Comparison of ENCODE assay signal across 8 cellular contexts in genomic region chr22:50562523-50563409, GRCh38. TPM values are rescaled to one million over a fixed set of nuclear protein-coding genes. Genes with fewer than 3 reads are reported as not detected.
DNase-seq lines count a peak whose midpoint lies in the region; ATAC-seq and TF ChIP-seq lines count a peak whose summit lies in the region.

SYCE3 (minus strand) TSS chr22:50562919; CDS start chr22:50556405, 6,514 bp downstream.

- no peak within 1 kb of the TSS for H2BK5ac ChIP-seq in trophoblast cell (ENCODE audit: low read depth, low read length, poor library complexity)

- H3K79me1 ChIP-seq in trophoblast cell (ENCODE audit: low read length) = peaks cover 1% of the 10 kb centered on the region

- H3K27me3 Mint-ChIP-seq in activated naive CD8-positive, alpha-beta T cell treated with anti-CD3 and anti-CD28 coated beads, Interleukin-2, amount 10 ng/mL, durations not matched to agents 7 days and 5 days = peaks cover 17% of the 10 kb centered on the region

- H4K91ac ChIP-seq in trophoblast cell (ENCODE audit: low read depth, low read length) = peak within 1 kb of the TSS; percentile 56

- POLR2A ChIA-PET in activated naive CD8-positive, alpha-beta T cell treated with anti-CD3 and anti-CD28 coated beads, Interleukin-2, amount 10 ng/mL, durations not matched to agents 7 days and 5 days (lab: Charles Lee) = interaction anchor here (0.9 to 5.1 kb wide), 17 partner anchors 9 to 93 kb away, joined by 3 to 127 read pairs (median 6); partner anchors contain the start of genes CHKB, CPT1B, KLHDC7B and LMF2

- peak within 1 kb of the TSS; percentile 93 for H3K4me2 ChIP-seq in trophoblast cell (ENCODE audit: low read length)

- peaks cover 1% of the 10 kb centered on the region for H3K36me3 Mint-ChIP-seq in activated naive CD8-positive, alpha-beta T cell treated with anti-CD3 and anti-CD28 coated beads, Interleukin-2, amount 10 ng/mL, durations not matched to agents 7 days and 5 days

- no peak within 1 kb of the TSS for H2BK12ac ChIP-seq in trophoblast cell (ENCODE audit: low read length)

- no peaks in the 10 kb centered on the region for H3K9me3 Mint-ChIP-seq in activated naive CD8-positive, alpha-beta T cell treated with anti-CD3 and anti-CD28 coated beads, Interleukin-2, amount 10 ng/mL, durations not matched to agents 7 days and 5 days

- H3K79me2 ChIP-seq in trophoblast cell (ENCODE audit: control insufficient read depth, insufficient read depth, low read length, poor library complexity) = no peaks in the 10 kb centered on the region

- H3K4me1 Mint-ChIP-seq in activated naive CD8-positive, alpha-beta T cell treated with anti-CD3 and anti-CD28 coated beads, Interleukin-2, amount 10 ng/mL, durations not matched to agents 7 days and 5 days = peaks cover 14% of the 10 kb centered on the region

- H3K23ac ChIP-seq in trophoblast cell (ENCODE audit: low read length) = no peak within 1 kb of the TSS

- H3K4me3 ChIP-seq in GM12864 (ENCODE audit: low read depth, low read length) (peak within 1 kb of the TSS; percentile 57), cardiac muscle cell (peak within 1 kb of the TSS; percentile 54), trophoblast cell (ENCODE audit: low read depth, low read length) (peak within 1 kb of the TSS; percentile 50), transverse colon (peak within 1 kb of the TSS; percentile 49 to 68 (median 57))

- H3K14ac ChIP-seq in trophoblast cell (ENCODE audit: low read length) = peak within 1 kb of the TSS; percentile 24

- H3K27me3 ChIP-seq in cardiac muscle cell (peaks cover 8% of the 10 kb centered on the region), trophoblast cell (ENCODE audit: insufficient read depth, low read length) (no peaks in the 10 kb centered on the region), transverse colon (peaks cover 4% of the 10 kb centered on the region)

- H3K27ac Mint-ChIP-seq in activated naive CD8-positive, alpha-beta T cell treated with anti-CD3 and anti-CD28 coated beads, Interleukin-2, amount 10 ng/mL, durations not matched to agents 7 days and 5 days = peak within 1 kb of the TSS; percentile 91

- H3K36me3 ChIP-seq in cardiac muscle cell (no peaks in the 10 kb centered on the region), trophoblast cell (ENCODE audit: control insufficient read depth in 1 of 2, insufficient read depth in 2 of 2, low read length in 2 of 2) (peaks cover 1 to 3% of the 10 kb centered on the region in 2 experiments), transverse colon (no peaks in the 10 kb centered on the region)

- peak; percentile 98 for TF ChIP-seq POLR2A in transverse colon (IDR thresholded peaks at IDR 0.05)

- peak; percentile 82 for ATAC-seq in HG02623 (IDR thresholded peaks at IDR 0.05; ENCODE audit: unreplicated experiment)
- peak; percentile 92 for ATAC-seq in activated naive CD8-positive, alpha-beta T cell treated with anti-CD3 and anti-CD28 coated beads, Interleukin-2, amount 10 ng/mL, durations not matched to agents 7 days and 5 days (ENCODE audit: low read depth)

- TF ChIP-seq CTCF in GM12864 (IDR thresholded peaks at IDR 0.05; ENCODE audit: low read depth, low read length, missing control alignments) = peak; percentile 87
- peak; percentile 90 for TF ChIP-seq CTCF in cardiac muscle cell (IDR thresholded peaks at IDR 0.05; ENCODE audit: low read depth, low read length)
- peak; percentile 92 to 99 (median 97) for TF ChIP-seq CTCF in transverse colon (IDR thresholded peaks at IDR 0.05)

- in situ Hi-C loops in transverse colon (cut with MboI; ENCODE audit: low pct_ligation_motif_present in 1 of 4, low pct_unique_long_range_greater_than_20kb in 1 of 4, low sequenced_read_pairs in 3 of 4) = no loop called here

- peak; percentile 76 for DNase-seq in GM12864 (ENCODE audit: low read depth)
- peak; percentile 94 for DNase-seq in NCI-H1105 (lab: John Stamatoyannopoulos, UW)
- DNase-seq in SKM-1 (lab: John Stamatoyannopoulos, UW; ENCODE audit: unreplicated experiment) = peak; percentile 97
- DNase-seq in activated naive CD8-positive, alpha-beta T cell treated with anti-CD3 and anti-CD28 coated beads, Interleukin-2, amount 10 ng/mL, durations not matched to agents 7 days and 5 days = peak; percentile 99
- peak; percentile 93 to 99 for DNase-seq in cardiac muscle cell (ENCODE audit: low read depth in 1 of 2, low spot score in 1 of 2)
- DNase-seq in trophoblast cell = peak; percentile 97 to 99
- peak; percentile 99 for DNase-seq in transverse colon

- peak within 1 kb of the TSS; percentile 5 for H3K18ac ChIP-seq in trophoblast cell (ENCODE audit: low read length)

- H2AFZ ChIP-seq in trophoblast cell (ENCODE audit: insufficient read depth, low read length, poor library complexity) = peak within 1 kb of the TSS; percentile 69

- H3K27ac ChIP-seq in cardiac muscle cell (peak within 1 kb of the TSS; percentile 77), trophoblast cell (ENCODE audit: low read depth, low read length) (no peak within 1 kb of the TSS), transverse colon (peak within 1 kb of the TSS; percentile 83 to 91 (median 86))

- peak within 1 kb of the TSS; percentile 92 for H3K4me3 Mint-ChIP-seq in activated naive CD8-positive, alpha-beta T cell treated with anti-CD3 and anti-CD28 coated beads, Interleukin-2, amount 10 ng/mL, durations not matched to agents 7 days and 5 days

- no peak for TF ChIP-seq EP300 in transverse colon (IDR thresholded peaks at IDR 0.05; ENCODE audit: low read depth)

- peak within 1 kb of the TSS; percentile 83 for H4K12ac ChIP-seq in trophoblast cell (ENCODE audit: low read depth, low read length)

- no CpG with 5 or more reads among the region's 61 CpGs for WGBS in trophoblast cell (ENCODE audit: extremely low coverage, insufficient coverage, insufficient read length)
- WGBS in transverse colon (ENCODE audit: low coverage in 1 of 2), 2 donors = 5% methylated on average over 55 of the region's 61 CpGs; no CpG with 5 or more reads in 1 of the 2 donors

- no peaks in the 10 kb centered on the region for H3K9me3 ChIP-seq in cardiac muscle cell (ENCODE audit: low read depth)
- H3K9me3 ChIP-seq in trophoblast cell (ENCODE audit: insufficient read depth, low read depth, low read length) = no peaks in the 10 kb centered on the region
- H3K9me3 ChIP-seq in transverse colon = no peaks in the 10 kb centered on the region

- peaks cover 3% of the 10 kb centered on the region for H3K4me1 ChIP-seq in cardiac muscle cell (ENCODE audit: low read depth)
- peaks cover 5 to 8% of the 10 kb centered on the region in 2 experiments for H3K4me1 ChIP-seq in trophoblast cell (ENCODE audit: control insufficient read depth in 1 of 2, insufficient read depth in 2 of 2, low read length in 2 of 2)
- peaks cover 0 to 22% (median 12%) of the 10 kb centered on the region in 4 donors for H3K4me1 ChIP-seq in transverse colon

- no peak within 1 kb of the TSS for H2BK120ac ChIP-seq in trophoblast cell (ENCODE audit: insufficient read depth, low read length, poor library complexity)

- H2AK5ac ChIP-seq in trophoblast cell (ENCODE audit: low read length) = no peak within 1 kb of the TSS

- peak within 1 kb of the TSS; percentile 1 for H3K9ac ChIP-seq in trophoblast cell (ENCODE audit: low read length)

- no peak within 1 kb of the TSS for H3K4ac ChIP-seq in trophoblast cell (ENCODE audit: low read depth, low read length)

- H4K8ac ChIP-seq in trophoblast cell (ENCODE audit: low read depth, low read length) = peak within 1 kb of the TSS; percentile 69

- intact Hi-C loops in transverse colon (cut with DNase I; ENCODE audit: low total_unique reads) = no loop called here

RNA-seq across cellular contexts. Expression of gene SYCE3, which starts in this region (rescaled TPM):
- total RNA-seq in activated naive CD8-positive, alpha-beta T cell treated with anti-CD3 and anti-CD28 coated beads, Interleukin-2, amount 10 ng/mL, durations not matched to agents 7 days and 5 days = 1 to 10 TPM in 1 of 2 experiments, under 1 TPM in 1; 0.79 to 1.1 TPM
- total RNA-seq in cardiac muscle cell = not detected in 2 replicates
- polyA plus RNA-seq in cardiac muscle cell = 3.8 TPM in 1 of 2 replicates, not detected in the other
- polyA plus RNA-seq in trophoblast cell (2013) = 0.53 and 0.62 TPM in 2 replicates
- total RNA-seq in transverse colon = not detected

Comparison
In these comparisons a context has a peak if more than half of its experiments do, and no peak if none do; other contexts are left out.
1. Peak in DNase-seq, H3K4me3 ChIP-seq and H3K27ac ChIP-seq in transverse colon; RNA of the gene not detected or under 1 TPM.